10 cellular contexts compared by ENCODE assay signal in the genomic region with DNA sequence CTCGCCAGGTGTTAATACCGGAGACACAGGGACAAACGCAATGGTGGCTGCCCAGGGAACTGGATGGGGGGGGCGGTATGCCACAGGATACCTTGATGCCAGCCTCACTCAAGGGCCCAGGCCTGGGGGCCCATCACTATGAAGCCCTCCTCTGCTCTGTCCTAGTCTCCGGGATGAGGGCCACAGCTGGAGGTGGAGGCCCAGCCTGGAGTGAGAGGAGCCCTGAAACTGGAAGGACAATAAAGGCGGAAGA. TPM values are rescaled to one million over a fixed set of nuclear protein-coding genes. Genes with fewer than 3 reads are reported as not detected.
DNase-seq lines count a peak whose midpoint lies in the region; ATAC-seq and TF ChIP-seq lines count a peak whose summit lies in the region.
"Had no signal": no experiment of that assay in that cellular context is flagged by ENCODE, and none has a peak within 500 bp of the region (broad histone marks: within the 10 kb centered on the region; RNA-seq: fewer than 3 reads in every experiment).

No MANE protein-coding gene starts in this region.

- H3K36me3 Mint-ChIP-seq in naive thymus-derived CD8-positive, alpha-beta T cell: peaks cover 10 to 13% (median 11%) of the 10 kb centered on the region in 3 donors

- H4K20me1 ChIP-seq in BLaER1: peaks cover 46% of the 10 kb centered on the region

- POLR2A ChIA-PET in naive thymus-derived CD8-positive, alpha-beta T cell (lab: Charles Lee): no interaction called here

- H3K27me3 ChIP-seq in BLaER1 (peaks cover 70% of the 10 kb centered on the region), H7 (ENCODE audit: control insufficient read depth, insufficient read depth, low read length) (peaks cover 50% of the 10 kb centered on the region), body of pancreas (no peaks in the 10 kb centered on the region)

- no peak for DNase-seq in H7
- no peak for DNase-seq in body of pancreas
- DNase-seq in naive thymus-derived CD8-positive, alpha-beta T cell: no peak
- DNase-seq in SW480 (ENCODE audit: low spot score): no peak
- no peak for DNase-seq in NCI-H69 (lab: John Stamatoyannopoulos, UW)
- DNase-seq in NCI-H748 treated with DMSO at 0.1 percent for 48 hours (lab: John Stamatoyannopoulos, UW): no peak
- DNase-seq in NCI-H2107 (lab: John Stamatoyannopoulos, UW): no peak

- intact Hi-C loops in body of pancreas (cut with DNase I): no loop called here

- H3K9ac ChIP-seq in BLaER1: no peak overlapping the region

- no peak for ATAC-seq in body of pancreas
- no peak for ATAC-seq in naive thymus-derived CD8-positive, alpha-beta T cell

- WGBS in body of pancreas, 2 donors: 31 to 72% methylated on average over 2 to 6 of the region's 6 CpGs

- no peak overlapping the region for H3K27ac Mint-ChIP-seq in naive thymus-derived CD8-positive, alpha-beta T cell

- TF ChIP-seq CTCF in body of pancreas (IDR thresholded peaks at IDR 0.05): no peak

- H3K4me2 ChIP-seq in BLaER1: peak overlapping the region; percentile 96

- H3K27ac ChIP-seq in BLaER1: no peak overlapping the region
- H3K27ac ChIP-seq in body of pancreas: peak overlapping the region; percentile 86 to 99 (median 96)
- H3K27ac ChIP-seq: cardiac muscle cell had no signal

- peaks cover 24 to 69% (median 42%) of the 10 kb centered on the region in 5 donors for H3K27me3 Mint-ChIP-seq in naive thymus-derived CD8-positive, alpha-beta T cell

- no peak for TF ChIP-seq POLR2A in body of pancreas (IDR thresholded peaks at IDR 0.05)

- H3K9me3 Mint-ChIP-seq in naive thymus-derived CD8-positive, alpha-beta T cell: peaks cover 0 to 5% (median 0%) of the 10 kb centered on the region in 9 donors

- H3K4me3 Mint-ChIP-seq in naive thymus-derived CD8-positive, alpha-beta T cell: peak overlapping the region in 7 of 10 donors; percentile 50 to 69 (median 61)

- peaks cover 12 to 24% (median 23%) of the 10 kb centered on the region in 4 donors for H3K4me1 Mint-ChIP-seq in naive thymus-derived CD8-positive, alpha-beta T cell

- H3K4me3 ChIP-seq in BLaER1 (no peak overlapping the region), H7 (ENCODE audit: insufficient read depth, low read depth, low read length) (peak overlapping the region; percentile 74; the same call in 1 of the 2 replicates), body of pancreas (no peak overlapping the region)

- peaks cover 7% of the 10 kb centered on the region; the same call in 1 of the 2 replicates for H3K9me3 ChIP-seq in BLaER1
- no peaks in the 10 kb centered on the region for H3K9me3 ChIP-seq in body of pancreas

- H3K4me1 ChIP-seq in BLaER1: peaks cover 27% of the 10 kb centered on the region
- peaks cover 30% of the 10 kb centered on the region for H3K4me1 ChIP-seq in body of pancreas

- H3K36me3 ChIP-seq in BLaER1: peaks cover 10% of the 10 kb centered on the region
- no peaks in the 10 kb centered on the region for H3K36me3 ChIP-seq in H7 (replicated peaks; ENCODE audit: control insufficient read depth, insufficient read depth, low read length)
- H3K36me3 ChIP-seq in body of pancreas (replicated peaks in 1 of 2; ENCODE audit: insufficient read depth in 1 of 2, low read depth in 2 of 2): no peaks in the 10 kb centered on the region
- H3K36me3 ChIP-seq: cardiac muscle cell had no signal

RNA-seq across cellular contexts. Expression of a gene that starts 1.5 kb away (rescaled TPM):
- total RNA-seq in H7 (2014; rRNA removed; shearing (Covaris generic)): 1.5 and 1.6 TPM in 2 replicates
- total RNA-seq in body of pancreas: 1 to 10 TPM; 1.6 to 1.8 TPM
- total RNA-seq in naive thymus-derived CD8-positive, alpha-beta T cell: not detected
- polyA plus RNA-seq in naive thymus-derived CD8-positive, alpha-beta T cell: not detected
- total RNA-seq: cardiac muscle cell had no signal

RNA-seq across cellular contexts. Expression of a gene that starts 13.0 kb away (rescaled TPM):
- not detected in 2 replicates for total RNA-seq in H7 (2014; rRNA removed; shearing (Covaris generic))
- total RNA-seq in body of pancreas: 10 to 100 TPM; 11.7 to 18.8 TPM
- not detected for total RNA-seq in naive thymus-derived CD8-positive, alpha-beta T cell
- polyA plus RNA-seq in naive thymus-derived CD8-positive, alpha-beta T cell: not detected
- total RNA-seq: cardiac muscle cell, epithelial cell of proximal tubule had no signal
- polyA plus RNA-seq: cardiac muscle cell had no signal

RNA-seq across cellular contexts. Expression of a gene that starts 13.4 kb away (rescaled TPM):
- total RNA-seq in H7 (2014; rRNA removed; shearing (Covaris generic)): 10.1 and 15.2 TPM in 2 replicates
- total RNA-seq in body of pancreas: 1 to 10 TPM; 3.0 to 3.4 TPM
- total RNA-seq in naive thymus-derived CD8-positive, alpha-beta T cell: 1 to 10 TPM; 1.4 to 1.8 TPM
- polyA plus RNA-seq in naive thymus-derived CD8-positive, alpha-beta T cell: 1 to 10 TPM; 3.4 to 4.0 (median 3.5) TPM

RNA-seq across cellular contexts. Expression of a gene that starts 14.1 kb away (rescaled TPM):
- 59.8 and 62.7 TPM in 2 replicates for total RNA-seq in H7 (2014; rRNA removed; shearing (Covaris generic))
- 10 to 100 TPM; 32.4 to 67.6 TPM for total RNA-seq in body of pancreas
- total RNA-seq in naive thymus-derived CD8-positive, alpha-beta T cell: 10 to 100 TPM; 37.7 to 45.3 TPM
- 10 to 100 TPM; 47.6 to 68.6 (median 49.8) TPM for polyA plus RNA-seq in naive thymus-derived CD8-positive, alpha-beta T cell

RNA-seq across cellular contexts. Expression of a gene that starts 33.5 kb away (rescaled TPM):
- total RNA-seq in H7 (2014; rRNA removed; shearing (Covaris generic)): 0.41 TPM in 1 of 2 replicates, not detected in the other
- total RNA-seq in body of pancreas: 10 to 100 TPM in 1 of 2 donors, 1 to 10 TPM in 1; 6.0 to 15.8 TPM
- under 1 TPM in 1 of 2 experiments, not detected in 1; 0.41 TPM for total RNA-seq in naive thymus-derived CD8-positive, alpha-beta T cell
- polyA plus RNA-seq in naive thymus-derived CD8-positive, alpha-beta T cell: under 1 TPM in 2 of 3 donors, not detected in 1; 0.12 to 0.23 TPM
- total RNA-seq: cardiac muscle cell, epithelial cell of proximal tubule had no signal
- polyA plus RNA-seq: cardiac muscle cell had no signal

Comparison
In these comparisons a context has a peak if more than half of its experiments do, and no peak if none do; other contexts are left out.
1. RNA of a gene that starts 13.0 kb away (total RNA-seq): 11.7 to 18.8 TPM in body of pancreas; not detected in H7 and not detected in naive thymus-derived CD8-positive, alpha-beta T cell; every median in the first group is over 10 times any median in the second.